In genomic region chr6:150641398-150642139, GRCh38 we compare ENCODE assay signal across 9 cellular contexts. TPM values are rescaled to one million over a fixed set of nuclear protein-coding genes. Genes with fewer than 3 reads are reported as not detected.
DNase-seq lines count a peak whose midpoint lies in the region; ATAC-seq lines count a peak whose summit lies in the region.
"Had no signal": no experiment of that assay in that cellular context is flagged by ENCODE, and none has a peak within 500 bp of the region (broad histone marks: within the 10 kb centered on the region; RNA-seq: fewer than 3 reads in every experiment).

No MANE protein-coding gene starts in this region.

- H2AFZ ChIP-seq in trophoblast cell (ENCODE audit: insufficient read depth, low read length, poor library complexity): no peak overlapping the region

- H3K14ac ChIP-seq in trophoblast cell (ENCODE audit: low read length): no peak overlapping the region

- no peak overlapping the region for H2BK5ac ChIP-seq in trophoblast cell (ENCODE audit: low read depth, low read length, poor library complexity)

- H3K4me3 ChIP-seq in duodenal mucosa (ENCODE audit: low read depth in 1 of 2, low read length in 2 of 2) (peak overlapping the region; percentile 65), trophoblast cell (ENCODE audit: low read depth, low read length) (no peak overlapping the region)

- WGBS in trophoblast cell (ENCODE audit: extremely low coverage, insufficient coverage, insufficient read length): no CpG with 5 or more reads among the region's 6 CpGs

- H3K79me1 ChIP-seq in trophoblast cell (ENCODE audit: low read length): no peaks in the 10 kb centered on the region

- no peak overlapping the region for H2AK5ac ChIP-seq in trophoblast cell (ENCODE audit: low read length)

- H4K91ac ChIP-seq in trophoblast cell (ENCODE audit: low read depth, low read length): no peak overlapping the region

- DNase-seq in renal cortical epithelial cell (ENCODE audit: low read depth) (peak; percentile 62), head of caudate nucleus (no peak), trophoblast cell (no peak), NCI-H226 (no peak), NCI-H69 (lab: John Stamatoyannopoulos, UW) (no peak)

- ATAC-seq in GM19438 (IDR thresholded peaks at IDR 0.05; ENCODE audit: low read depth, unreplicated experiment): peak; percentile 56
- ATAC-seq in HG03442 (IDR thresholded peaks at IDR 0.05; ENCODE audit: unreplicated experiment): peak; percentile 41

- no peak overlapping the region for H3K23ac ChIP-seq in trophoblast cell (ENCODE audit: low read length)

- H3K9ac ChIP-seq in duodenal mucosa (ENCODE audit: low read depth in 1 of 2, low read length in 2 of 2) (peak overlapping the region; percentile 21 to 48), trophoblast cell (ENCODE audit: low read length) (no peak overlapping the region)

- no peak overlapping the region for H2BK120ac ChIP-seq in trophoblast cell (ENCODE audit: insufficient read depth, low read length, poor library complexity)

- no peak overlapping the region for H3K4ac ChIP-seq in trophoblast cell (ENCODE audit: low read depth, low read length)

- H4K8ac ChIP-seq in trophoblast cell (ENCODE audit: low read depth, low read length): no peak overlapping the region

- no peaks in the 10 kb centered on the region for H3K9me3 ChIP-seq in duodenal mucosa (ENCODE audit: control insufficient read depth in 1 of 2, low read length in 2 of 2)
- no peaks in the 10 kb centered on the region for H3K9me3 ChIP-seq in trophoblast cell (ENCODE audit: insufficient read depth, low read depth, low read length)

- no peak overlapping the region for H2BK12ac ChIP-seq in trophoblast cell (ENCODE audit: low read length)

- H3K18ac ChIP-seq in trophoblast cell (ENCODE audit: low read length): no peak overlapping the region

- H3K27ac ChIP-seq in duodenal mucosa (ENCODE audit: low read depth, low read length) (peak overlapping the region; percentile 43), trophoblast cell (ENCODE audit: low read depth, low read length) (no peak overlapping the region)

- intact Hi-C loops in head of caudate nucleus (cut with DNase I): no loop called here

- H3K4me1 ChIP-seq in duodenal mucosa (ENCODE audit: control insufficient read depth in 1 of 2, insufficient read depth in 2 of 2, low read length in 2 of 2): peaks cover 10 to 28% of the 10 kb centered on the region in 2 donors
- no peaks in the 10 kb centered on the region for H3K4me1 ChIP-seq in trophoblast cell (ENCODE audit: control insufficient read depth in 1 of 2, insufficient read depth in 2 of 2, low read length in 2 of 2)

- H3K79me2 ChIP-seq in trophoblast cell (ENCODE audit: control insufficient read depth, insufficient read depth, low read length, poor library complexity): no peaks in the 10 kb centered on the region

- no peaks in the 10 kb centered on the region for H3K36me3 ChIP-seq in duodenal mucosa (ENCODE audit: control insufficient read depth in 1 of 2, insufficient read depth in 2 of 2, low read length in 2 of 2)
- H3K36me3 ChIP-seq in trophoblast cell (ENCODE audit: control insufficient read depth in 1 of 2, insufficient read depth in 2 of 2, low read length in 2 of 2): no peaks in the 10 kb centered on the region

- no peak overlapping the region for H4K12ac ChIP-seq in trophoblast cell (ENCODE audit: low read depth, low read length)

- no peaks in the 10 kb centered on the region for H3K27me3 ChIP-seq in duodenal mucosa (ENCODE audit: control insufficient read depth in 1 of 2, insufficient read depth in 2 of 2, low read length in 2 of 2)
- H3K27me3 ChIP-seq in trophoblast cell (ENCODE audit: insufficient read depth, low read length): no peaks in the 10 kb centered on the region

- H3K4me2 ChIP-seq in trophoblast cell (ENCODE audit: low read length): no peak overlapping the region

RNA-seq across cellular contexts. Expression of gene PLEKHG1, which starts 41.9 kb away (rescaled TPM):
- total RNA-seq in renal cortical epithelial cell: 11.1 and 13.4 TPM in 2 replicates
- 4.0 and 4.1 TPM in 2 replicates for polyA plus RNA-seq in trophoblast cell (2013)
- total RNA-seq: LHCN-M2 had no signal
